Comparison of ENCODE assay signal across 1 cellular context in genomic region chrX:153817291-153817690, GRCh38.
TF ChIP-seq lines count a peak whose summit lies in the region.

No MANE protein-coding gene starts in this region.

TF ChIP-seq in K562, 482 proteins besides CTCF, POLR2A, EP300 and RAD21:
- TF ChIP-seq, protein P1, sequence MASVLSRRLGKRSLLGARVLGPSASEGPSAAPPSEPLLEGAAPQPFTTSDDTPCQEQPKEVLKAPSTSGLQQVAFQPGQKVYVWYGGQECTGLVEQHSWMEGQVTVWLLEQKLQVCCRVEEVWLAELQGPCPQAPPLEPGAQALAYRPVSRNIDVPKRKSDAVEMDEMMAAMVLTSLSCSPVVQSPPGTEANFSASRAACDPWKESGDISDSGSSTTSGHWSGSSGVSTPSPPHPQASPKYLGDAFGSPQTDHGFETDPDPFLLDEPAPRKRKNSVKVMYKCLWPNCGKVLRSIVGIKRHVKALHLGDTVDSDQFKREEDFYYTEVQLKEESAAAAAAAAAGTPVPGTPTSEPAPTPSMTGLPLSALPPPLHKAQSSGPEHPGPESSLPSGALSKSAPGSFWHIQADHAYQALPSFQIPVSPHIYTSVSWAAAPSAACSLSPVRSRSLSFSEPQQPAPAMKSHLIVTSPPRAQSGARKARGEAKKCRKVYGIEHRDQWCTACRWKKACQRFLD (CRISPR knock-in tag; IDR thresholded peaks at IDR 0.05), result no peak
- peak; percentile 56; the same call in 1 of the 2 replicates for TF ChIP-seq RFX1 (IDR thresholded peaks at IDR 0.05)
